15 cellular contexts compared by ENCODE assay signal in genomic region chr13:46377554-46377953, GRCh38. TPM values are rescaled to one million over a fixed set of nuclear protein-coding genes. Genes with fewer than 3 reads are reported as not detected.
DNase-seq lines count a peak whose midpoint lies in the region; ATAC-seq and TF ChIP-seq lines count a peak whose summit lies in the region.
"Had no signal": no experiment of that assay in that cellular context is flagged by ENCODE, and none has a peak within 500 bp of the region (broad histone marks: within the 10 kb centered on the region; RNA-seq: fewer than 3 reads in every experiment).

No MANE protein-coding gene starts in this region.

- H3K9me3 ChIP-seq in T-helper 17 cell (ENCODE audit: control insufficient read depth, low read length, poor library complexity, severe bottlenecking) (no peaks in the 10 kb centered on the region), osteoblast (ENCODE audit: low read depth, low read length) (no peaks in the 10 kb centered on the region)
- H3K9me3 ChIP-seq: upper lobe of left lung had no signal

- TF ChIP-seq CTCF in GM12864 (IDR thresholded peaks at IDR 0.05; ENCODE audit: low read depth, low read length, missing control alignments): peak; percentile 9
- no peak for TF ChIP-seq CTCF in GM20000 (IDR thresholded peaks at IDR 0.05; ENCODE audit: extremely low read depth, missing control alignments)
- TF ChIP-seq CTCF in osteoblast (IDR thresholded peaks at IDR 0.05; ENCODE audit: extremely low read depth, low read depth, low read length): no peak

- no peaks in the 10 kb centered on the region for H3K36me3 ChIP-seq in osteoblast (ENCODE audit: insufficient read depth, low read length)
- H3K36me3 ChIP-seq: neural progenitor cell, upper lobe of left lung had no signal

- no peak overlapping the region for H2AFZ ChIP-seq in osteoblast (ENCODE audit: low read length)
- H2AFZ ChIP-seq: neural progenitor cell had no signal

- ATAC-seq in HG03103 (IDR thresholded peaks at IDR 0.05; ENCODE audit: low read depth, unreplicated experiment) (peak; percentile 35), T-helper 17 cell (peak; percentile 54)

- no peaks in the 10 kb centered on the region for H3K79me2 ChIP-seq in osteoblast (ENCODE audit: insufficient read depth, low read length)

- DNase-seq in GM12864 (ENCODE audit: low read depth): no peak
- peak; percentile 38 for DNase-seq in GM20000 (ENCODE audit: low spot score)
- DNase-seq in T-helper 17 cell: no peak
- no peak for DNase-seq in NCI-H510A treated with DMSO at 0.1 percent for 48 hours (lab: John Stamatoyannopoulos, UW)
- DNase-seq in kidney glomerular epithelial cell (lab: John Stamatoyannopoulos, UW): no peak
- DNase-seq in GOT3 (lab: John Stamatoyannopoulos, UW): no peak
- DNase-seq in osteoblast (ENCODE audit: insufficient read length, low spot score, missing footprints): no peak
- DNase-seq: aorta; effector memory CD4-positive, alpha-beta T cell; NCI-H2171 treated with DMSO at 0.1 percent for 48 hours; upper lobe of left lung had no signal

- peak overlapping the region; percentile 27 for H3K27ac Mint-ChIP-seq in T-helper 17 cell
- H3K27ac Mint-ChIP-seq: neural progenitor cell had no signal

- no peak overlapping the region for H3K27ac ChIP-seq in osteoblast (ENCODE audit: low read depth, low read length)
- H3K27ac ChIP-seq: neural progenitor cell had no signal

- no peaks in the 10 kb centered on the region for H3K36me3 Mint-ChIP-seq in T-helper 17 cell (ENCODE audit: low read depth)
- H3K36me3 Mint-ChIP-seq: neural progenitor cell had no signal

- H3K27me3 Mint-ChIP-seq in T-helper 17 cell: peaks cover 37% of the 10 kb centered on the region

- H3K4me3 ChIP-seq in GM12864 (ENCODE audit: low read depth, low read length): no peak overlapping the region
- no peak overlapping the region for H3K4me3 ChIP-seq in osteoblast (ENCODE audit: insufficient read depth, low read length)
- H3K4me3 ChIP-seq: neural progenitor cell, skin epidermis, upper lobe of left lung had no signal

- no peaks in the 10 kb centered on the region for H3K27me3 ChIP-seq in osteoblast (ENCODE audit: insufficient read depth, low read length)
- H3K27me3 ChIP-seq: neural progenitor cell, upper lobe of left lung had no signal

- no peaks in the 10 kb centered on the region for H3K4me1 ChIP-seq in osteoblast (ENCODE audit: insufficient read depth, low read length)
- H3K4me1 ChIP-seq: neural progenitor cell, upper lobe of left lung had no signal

- no peaks in the 10 kb centered on the region for H4K20me1 ChIP-seq in osteoblast (ENCODE audit: insufficient read depth, low read length)

- H3K4me3 Mint-ChIP-seq in T-helper 17 cell: peak overlapping the region; percentile 12
- H3K4me3 Mint-ChIP-seq: neural progenitor cell had no signal

- H3K4me2 ChIP-seq in osteoblast (ENCODE audit: insufficient read depth, low read length): no peak overlapping the region
- H3K4me2 ChIP-seq: neural progenitor cell had no signal

- H3K4me1 Mint-ChIP-seq in T-helper 17 cell: peaks cover 8% of the 10 kb centered on the region
- H3K4me1 Mint-ChIP-seq: neural progenitor cell had no signal

RNA-seq across cellular contexts. Expression of gene RUBCNL, which starts 9.5 kb away (rescaled TPM):
- 1 to 10 TPM in 1 of 2 donors, under 1 TPM in 1; 0.13 to 5.8 TPM for total RNA-seq in T-helper 17 cell
- total RNA-seq in osteoblast: 6.5 and 7.4 TPM in 2 replicates
- total RNA-seq: RPMI7951 had no signal
